In the genomic region with DNA sequence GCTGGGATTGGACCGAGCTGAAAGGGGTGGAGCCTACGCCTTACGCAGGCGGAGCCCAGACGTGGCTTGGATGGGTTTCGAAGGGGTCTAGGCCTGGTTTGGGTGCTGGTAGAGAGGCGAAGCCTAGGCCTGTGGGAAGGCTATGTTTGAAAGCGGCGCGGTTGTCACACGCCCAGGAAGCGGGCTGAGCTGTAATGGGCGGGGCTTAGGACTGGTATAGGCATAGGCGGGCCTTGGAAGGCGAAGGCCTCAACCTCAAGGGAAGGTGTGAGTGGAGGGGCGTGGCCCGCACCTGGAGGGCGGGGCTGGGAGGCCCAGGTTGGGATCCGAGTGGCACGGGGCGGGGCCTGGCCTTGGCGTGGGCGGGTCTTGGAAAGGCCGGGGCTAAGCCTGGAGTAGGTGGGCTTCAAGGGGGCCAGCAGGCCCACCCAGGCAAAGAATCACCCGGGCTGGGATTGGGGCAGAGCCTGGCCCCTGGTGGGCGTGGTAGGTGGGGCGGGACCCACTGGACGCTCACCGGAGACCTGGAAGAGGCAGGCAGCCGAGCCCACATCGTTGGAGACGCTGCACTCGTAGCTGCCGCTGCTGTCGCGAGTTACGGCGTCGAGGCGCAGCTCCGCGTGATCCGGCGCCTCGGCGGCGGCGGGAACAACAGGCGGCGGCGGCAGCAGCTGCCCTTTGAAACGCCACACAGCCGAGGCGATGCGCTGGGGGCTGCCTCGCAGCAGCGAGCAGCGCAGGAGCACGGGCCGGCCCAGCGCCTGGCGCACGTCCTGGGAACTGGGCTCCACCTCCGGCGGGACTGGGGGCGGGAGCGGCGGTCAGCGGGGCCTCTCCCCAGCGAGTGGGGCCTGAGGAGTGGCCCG, we compare ENCODE assay signal across 1 cellular context.
TF ChIP-seq lines count a peak whose summit lies in the region.

No MANE protein-coding gene starts in this region.

TF ChIP-seq in SK-N-SH, 30 proteins besides CTCF, POLR2A, EP300 and RAD21 (continued from another document):
- TF ChIP-seq YY1 (IDR thresholded peaks at IDR 0.05; ENCODE audit: low read depth): no peak
- no peak for TF ChIP-seq SIN3A (IDR thresholded peaks at IDR 0.05; ENCODE audit: borderline replicate concordance, low read depth, low read length)
